ENCODE assay signal across 8 cellular contexts in the genomic region with DNA sequence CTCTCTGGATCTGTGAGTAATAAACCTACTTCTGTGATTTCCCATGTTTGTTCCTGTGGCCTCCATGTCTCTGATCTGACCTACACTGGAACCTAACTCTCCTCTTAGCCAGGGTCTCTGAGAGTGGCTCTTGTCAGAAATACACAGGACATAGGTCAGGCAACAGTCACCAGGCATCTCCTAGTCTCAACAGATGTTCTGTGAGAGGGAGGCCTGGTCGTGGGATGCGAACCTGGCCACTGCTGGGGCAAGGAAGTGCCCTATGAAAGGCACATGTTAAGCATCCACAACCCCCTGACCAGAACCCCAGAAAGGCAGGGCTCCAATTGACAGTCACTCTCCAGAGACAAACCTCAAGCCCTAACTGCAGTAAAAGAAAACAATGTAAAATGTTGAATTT.
DNase-seq lines count a peak whose midpoint lies in the region; ATAC-seq and TF ChIP-seq lines count a peak whose summit lies in the region.
"Not testable (repeated sequence)": the region's sequence is repeated elsewhere in the genome, so short reads cannot be mapped to it uniquely, and the experiment has no call there.

No MANE protein-coding gene starts in this region.

- not testable (repeated sequence) for H3K36me3 ChIP-seq in psoas muscle (ENCODE audit: insufficient read depth in 1 of 2, low read depth in 1 of 2); tibial artery

- not testable (repeated sequence) for ATAC-seq in left cardiac atrium, psoas muscle

- H3K4me1 ChIP-seq in psoas muscle, tibial artery: not testable (repeated sequence)

- DNase-seq in CD1c-positive myeloid dendritic cell (ENCODE audit: extremely low spot score) (peak; percentile 0), SK-N-DZ (ENCODE audit: low spot score) (peak; percentile 2), coronary artery (ENCODE audit: low spot score) (peak; percentile 35), left cardiac atrium (peak; percentile 16), islet precursor cell (peak; percentile 15), mesenteric fat pad (ENCODE audit: low spot score) (peak; percentile 89), psoas muscle (peak; percentile 7 to 38), tibial artery (peak; percentile 24 to 53)

- not testable (repeated sequence) for H3K27ac ChIP-seq in coronary artery, psoas muscle, tibial artery

- TF ChIP-seq CTCF in coronary artery (IDR thresholded peaks at IDR 0.05); psoas muscle (IDR thresholded peaks at IDR 0.05); tibial artery (IDR thresholded peaks at IDR 0.05): not testable (repeated sequence)

- 73 to 84% (median 76%) methylated on average over 2 of the region's 2 CpGs for WGBS in psoas muscle, 3 donors

- not testable (repeated sequence) for H3K9me3 ChIP-seq in psoas muscle, tibial artery

- H3K4me3 ChIP-seq in coronary artery, psoas muscle, tibial artery: not testable (repeated sequence)

- intact Hi-C loops in left cardiac atrium (cut with DNase I); psoas muscle (cut with DNase I); tibial artery (cut with DNase I; ENCODE audit: low total_unique reads): not testable (repeated sequence)

- not testable (repeated sequence) for H3K27me3 ChIP-seq in psoas muscle (ENCODE audit: insufficient read depth in 3 of 3, low read length in 2 of 3); tibial artery

Comparison
In these comparisons a context has a peak if more than half of its experiments do, and no peak if none do; other contexts are left out.
1. DNase-seq: peak in every context shown above with its lines; median percentile 89 in mesenteric fat pad; 38 in tibial artery; 35 in coronary artery; 22 in psoas muscle; 16 in left cardiac atrium; 15 in islet precursor cell; 2 in SK-N-DZ; 0 in CD1c-positive myeloid dendritic cell.